In the genomic region with DNA sequence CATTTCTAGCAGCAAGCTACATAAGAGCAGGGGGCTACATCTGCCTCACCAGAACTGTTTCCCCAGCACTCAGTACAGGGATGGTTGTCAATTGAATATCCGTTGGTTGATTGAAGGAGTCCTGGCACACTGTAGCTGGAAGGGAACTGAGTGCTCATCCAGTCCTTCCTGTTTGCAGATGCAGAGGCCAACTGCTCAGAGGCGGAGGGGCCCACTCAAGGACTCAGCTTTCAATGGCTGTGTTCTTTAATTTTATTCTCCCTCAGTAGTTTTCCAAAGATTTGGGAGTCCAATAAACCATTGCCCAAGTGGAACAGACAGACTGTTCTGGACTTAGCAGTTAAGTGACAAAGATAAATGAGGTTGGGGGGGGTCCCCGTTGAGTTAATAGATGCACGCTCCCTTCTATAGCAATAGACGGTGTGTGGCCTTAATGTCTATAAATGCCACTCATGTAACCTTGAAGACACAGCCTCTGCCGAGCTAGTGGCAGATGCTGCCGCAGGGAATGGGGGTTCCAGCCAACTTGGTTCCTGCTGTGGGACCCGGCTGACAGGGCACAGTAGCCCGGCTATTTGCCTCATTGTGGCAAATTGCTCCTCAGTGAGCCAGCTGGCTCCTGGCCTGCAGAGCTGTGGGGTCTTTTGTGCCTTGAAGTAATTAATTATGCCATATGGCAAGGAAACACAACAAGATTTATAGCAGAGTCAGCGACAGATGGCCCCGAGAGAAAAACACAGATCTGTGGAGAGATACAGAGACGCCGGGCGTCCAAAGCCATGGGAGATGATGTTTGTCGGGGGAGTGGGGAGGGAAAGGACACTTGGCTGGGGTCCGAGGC, we compare ENCODE assay signal across 15 cellular contexts.
DNase-seq lines count a peak whose midpoint lies in the region; ATAC-seq, FAIRE-seq and TF ChIP-seq lines count a peak whose summit lies in the region.
"Had no signal": no experiment of that assay in that cellular context is flagged by ENCODE, and none has a peak within 500 bp of the region (broad histone marks: within the 10 kb centered on the region; RNA-seq: fewer than 3 reads in every experiment).

No MANE protein-coding gene starts in this region.

- H3K9me3 ChIP-seq in spleen = peaks cover 0 to 6% (median 0%) of the 10 kb centered on the region in 8 donors
- H3K9me3 ChIP-seq: thoracic aorta had no signal

- ATAC-seq in Right ventricle myocardium inferior = no peak
- ATAC-seq: PC-3 had no signal

- H3K27ac ChIP-seq in cingulate gyrus (ENCODE audit: low read depth, low read length) (peak overlapping the region; percentile 49), spleen (peak overlapping the region in 4 of 8 donors; percentile 12 to 53 (median 26))
- H3K27ac ChIP-seq: GM23248, thoracic aorta had no signal

- TF ChIP-seq CTCF in spleen (IDR thresholded peaks at IDR 0.05 in 8 of 11, conservative IDR thresholded peaks at IDR 0.05 in 3 of 11) = no peak

- peaks cover 0 to 36% (median 18%) of the 10 kb centered on the region in 6 donors for H3K4me1 ChIP-seq in spleen

- H3K36me3 ChIP-seq in spleen = peaks cover 0 to 23% (median 0%) of the 10 kb centered on the region in 6 donors
- H3K36me3 ChIP-seq: thoracic aorta had no signal

- DNase-seq in NCI-H1092 (lab: John Stamatoyannopoulos, UW) (peak; percentile 68), NCI-H82 (lab: John Stamatoyannopoulos, UW) (peak; percentile 98), putamen (ENCODE audit: low spot score) (peak; percentile 44), Right ventricle myocardium inferior (ENCODE audit: missing footprints) (no peak), COLO829 (ENCODE audit: low spot score) (no peak), GM12892 (ENCODE audit: insufficient read length) (no peak), spleen (no peak)
- DNase-seq: activated naive CD4-positive, alpha-beta T cell treated with Interleukin-2 at 50 U/mL for 16 hours; CD8-positive, alpha-beta memory T cell; GM23248; immature natural killer cell; PC-3 had no signal

- WGBS in spleen, 5 donors = 9 to 25% (median 22%) methylated on average over 13 to 16 of the region's 16 CpGs

- intact Hi-C loops in Right ventricle myocardium inferior (cut with DNase I) (no loop called here), spleen (cut with DNase I; ENCODE audit: low total_unique reads) (no loop called here)

- peaks cover 0 to 18% (median 0%) of the 10 kb centered on the region in 7 donors for H3K27me3 ChIP-seq in spleen (replicated peaks in 1 of 7)

- H3K4me3 ChIP-seq in spleen = no peak overlapping the region
- H3K4me3 ChIP-seq: GM23248, thoracic aorta had no signal

- TF ChIP-seq POLR2A in GM12892 (IDR thresholded peaks at IDR 0.05; ENCODE audit: low read depth, low read length) = no peak
- TF ChIP-seq POLR2A in spleen (IDR thresholded peaks at IDR 0.05) = no peak

- no peak for FAIRE-seq in GM12892 (lab: Jason Lieb, UNC)
- FAIRE-seq: colon had no signal

Comparison
In these comparisons a context has a peak if more than half of its experiments do, and no peak if none do; other contexts are left out.
1. DNase-seq: peak in NCI-H1092 (single experiment), NCI-H82 (single experiment) and putamen (single experiment); none in Right ventricle myocardium inferior (single experiment), COLO829 (single experiment), GM12892 (single experiment) and spleen (single experiment).